ENCODE assay signal across 13 cellular contexts in genomic region chr2:122531803-122532344, GRCh38.
DNase-seq lines count a peak whose midpoint lies in the region; ATAC-seq, FAIRE-seq and TF ChIP-seq lines count a peak whose summit lies in the region.
"Had no signal": no experiment of that assay in that cellular context is flagged by ENCODE, and none has a peak within 500 bp of the region (broad histone marks: within the 10 kb centered on the region; RNA-seq: fewer than 3 reads in every experiment).

No MANE protein-coding gene starts in this region.

- 26% methylated on average over 8 of the region's 8 CpGs; no CpG with 5 or more reads in 1 of the 2 experiments for WGBS in H1 (ENCODE audit: extremely low coverage in 1 of 2, insufficient coverage in 1 of 2, insufficient read length in 1 of 2, insufficient replicate concordance in 2 of 2, low coverage in 1 of 2, low lambda C conversion rate in 2 of 2, missing lambda C conversion rate in 1 of 2), 2 experiments
- WGBS in psoas muscle, 3 donors: 53 to 65% (median 63%) methylated on average over 8 of the region's 8 CpGs

- no peak overlapping the region for H4K5ac ChIP-seq in H1 (ENCODE audit: insufficient read length, low read depth, low read length)

- H4K20me1 ChIP-seq in Loucy (ENCODE audit: insufficient read depth, low read length, poor library complexity, severe bottlenecking) (no peaks in the 10 kb centered on the region), H1 (replicated peaks in 1 of 2; ENCODE audit: control insufficient read depth in 1 of 2, insufficient read depth in 2 of 2, low read length in 2 of 2) (no peaks in the 10 kb centered on the region)

- H2BK20ac ChIP-seq in H1 (ENCODE audit: low read length): 0 out of 2 replicates have a peak overlapping the region, but pooled peaks have one; percentile 28

- H3K9ac ChIP-seq in Loucy (ENCODE audit: low read depth, low read length, poor library complexity, severe bottlenecking) (no peak overlapping the region), H1 (replicated peaks in 1 of 4; ENCODE audit: extremely low read depth in 1 of 4, low read depth in 3 of 4, low read length in 3 of 4) (no peak overlapping the region)
- H3K9ac ChIP-seq: parathyroid adenoma had no signal

- no peak overlapping the region for H3K14ac ChIP-seq in H1 (ENCODE audit: insufficient read length)

- no peak for TF ChIP-seq POLR2A in H1 (IDR thresholded peaks at IDR 0.05; ENCODE audit: control extremely low read depth in 1 of 2, low read depth in 2 of 2, low read length in 2 of 2)

- H3K36me3 ChIP-seq in Loucy (ENCODE audit: insufficient read depth, low read length) (no peaks in the 10 kb centered on the region), H1 (ENCODE audit: control insufficient read depth in 2 of 4, insufficient read depth in 4 of 4, low read length in 3 of 4) (no peaks in the 10 kb centered on the region), psoas muscle (ENCODE audit: insufficient read depth in 1 of 2, low read depth in 1 of 2) (no peaks in the 10 kb centered on the region)
- H3K36me3 ChIP-seq: left ventricle myocardium inferior, SJSA1 had no signal

- no peak overlapping the region for H3K4ac ChIP-seq in H1 (replicated peaks; ENCODE audit: insufficient read length, low read depth, low read length)

- H3K79me1 ChIP-seq in H1 (ENCODE audit: low read depth, low read length): no peaks in the 10 kb centered on the region

- no peak overlapping the region for H2AK5ac ChIP-seq in H1 (ENCODE audit: low read depth, low read length)

- H2BK120ac ChIP-seq in H1 (replicated peaks; ENCODE audit: low read depth, low read length): no peak overlapping the region

- no peak overlapping the region for H4K8ac ChIP-seq in H1 (ENCODE audit: extremely low read depth, insufficient read depth, low read length)

- H3F3A ChIP-seq in Loucy (ENCODE audit: low read depth): no peaks in the 10 kb centered on the region

- H2BK12ac ChIP-seq in H1 (ENCODE audit: low read depth, low read length): no peak overlapping the region

- TF ChIP-seq CTCF in Loucy (conservative IDR thresholded peaks at IDR 0.05; ENCODE audit: low read length) (peak; percentile 48), H1 (IDR thresholded peaks at IDR 0.05; ENCODE audit: control extremely low read depth in 1 of 3, insufficient read depth in 1 of 3, low read depth in 1 of 3, low read length in 3 of 3) (peak; percentile 88 to 100 (median 99)), psoas muscle (IDR thresholded peaks at IDR 0.05) (peak; percentile 4)

- H2AFZ ChIP-seq in Loucy (ENCODE audit: low read length) (no peak overlapping the region), H1 (ENCODE audit: low read length) (peak overlapping the region; percentile 30; the same call in 1 of the 2 replicates)
- H2AFZ ChIP-seq: parathyroid adenoma had no signal

- H3K9me2 ChIP-seq in Loucy (replicated peaks; ENCODE audit: low read depth, low read length): no peaks in the 10 kb centered on the region

- ATAC-seq in psoas muscle: no peak
- ATAC-seq in HG03097 (IDR thresholded peaks at IDR 0.05; ENCODE audit: low FRiP score, unreplicated experiment): no peak

- no peak overlapping the region for H3K56ac ChIP-seq in H1 (replicated peaks; ENCODE audit: insufficient read length, low read depth, low read length)

- no peak overlapping the region for H3K23ac ChIP-seq in H1 (ENCODE audit: insufficient read length)

- H3K4me1 ChIP-seq in Loucy (ENCODE audit: insufficient read depth, low read length, poor library complexity, severe bottlenecking) (no peaks in the 10 kb centered on the region), H1 (replicated peaks in 1 of 4; ENCODE audit: control insufficient read depth in 3 of 4, insufficient read depth in 4 of 4, low read length in 3 of 4) (peaks cover 0 to 5% (median 0%) of the 10 kb centered on the region in 4 experiments; a peak in 4 of 7 replicates), psoas muscle (no peaks in the 10 kb centered on the region)
- H3K4me1 ChIP-seq: left ventricle myocardium inferior, parathyroid adenoma, SJSA1 had no signal

- no peak overlapping the region for H2BK15ac ChIP-seq in H1 (ENCODE audit: low read length)

- POLR2A ChIA-PET in H1 (lab: Charles Lee; ENCODE audit: partially characterized antibody): no interaction called here

- CTCF ChIA-PET in H1 (lab: Charles Lee; ENCODE audit: partially characterized antibody): interaction anchor here (0.6 to 2.8 kb wide), 39 partner anchors 9 to 957 kb away, joined by 3 to 38 read pairs (median 3); no protein-coding TSS in a partner anchor

- intact Hi-C loops in psoas muscle (cut with DNase I): no loop called here

- H3K18ac ChIP-seq in H1 (ENCODE audit: extremely low read depth, low read length): no peak overlapping the region

- no peak overlapping the region for H4K91ac ChIP-seq in H1 (replicated peaks; ENCODE audit: insufficient read length, low read length)

- H3K4me3 ChIP-seq in Loucy (ENCODE audit: low read length, poor library complexity, severe bottlenecking) (no peak overlapping the region), H1 (ENCODE audit: extremely low read depth in 1 of 4, insufficient read depth in 2 of 4, low read depth in 3 of 4, low read length in 4 of 4) (no peak overlapping the region), psoas muscle (no peak overlapping the region)
- H3K4me3 ChIP-seq: left ventricle myocardium inferior, SJSA1 had no signal

- H3K79me2 ChIP-seq in Loucy (ENCODE audit: insufficient read depth, low read length) (no peaks in the 10 kb centered on the region), H1 (ENCODE audit: control insufficient read depth in 1 of 2, insufficient read depth in 2 of 2, low read length in 2 of 2) (no peaks in the 10 kb centered on the region)
- H3K79me2 ChIP-seq: parathyroid adenoma had no signal

- TF ChIP-seq EP300 in H1 (IDR thresholded peaks at IDR 0.05; ENCODE audit: borderline replicate concordance in 1 of 2, low read depth in 2 of 2, low read length in 2 of 2): no peak

- H3K27ac ChIP-seq in H1 (ENCODE audit: low read depth, low read length) (no peak overlapping the region), psoas muscle (no peak overlapping the region)
- H3K27ac ChIP-seq: left ventricle myocardium inferior, parathyroid adenoma, SJSA1 had no signal

- no peaks in the 10 kb centered on the region for H3K9me3 ChIP-seq in Loucy (ENCODE audit: insufficient read depth, low read depth, low read length)
- no peaks in the 10 kb centered on the region for H3K9me3 ChIP-seq in H1 (ENCODE audit: insufficient read depth in 2 of 2, low read depth in 1 of 2, low read length in 1 of 2)
- no peaks in the 10 kb centered on the region for H3K9me3 ChIP-seq in psoas muscle
- H3K9me3 ChIP-seq: left ventricle myocardium inferior, SJSA1 had no signal

- peak; percentile 31 for DNase-seq in DMS53 (lab: John Stamatoyannopoulos, UW)
- DNase-seq in DMS53 treated with DMSO at 0.1 percent for 48 hours (lab: John Stamatoyannopoulos, UW; ENCODE audit: unreplicated experiment): no peak
- DNase-seq in H1 (ENCODE audit: low read depth in 1 of 2, low spot score in 2 of 2): peak; percentile 53 to 98
- peak in 1 of 2 donors; percentile 35 for DNase-seq in psoas muscle
- no peak for DNase-seq in activated gamma-delta T cell treated with Interleukin-2 at 50 U/mL for 16 hours
- no peak for DNase-seq in T1000 (lab: John Stamatoyannopoulos, UW)
- DNase-seq: 8988T; activated CD4-positive, alpha-beta T cell treated with anti-CD3 and anti-CD28 coated beads for 48 hours; left ventricle myocardium inferior had no signal

- peak; percentile 70 for FAIRE-seq in H1 (lab: Jason Lieb, UNC)

- H2BK5ac ChIP-seq in H1 (ENCODE audit: low read depth, low read length): no peak overlapping the region

- H3K23me2 ChIP-seq in H1 (ENCODE audit: low read depth, low read length): no peaks in the 10 kb centered on the region

- TF ChIP-seq RAD21 in H1 (IDR thresholded peaks at IDR 0.05 in 1 of 2, conservative IDR thresholded peaks at IDR 0.05 in 1 of 2; ENCODE audit: low read depth in 2 of 2, low read length in 2 of 2): peak; percentile 94

- H3K27me3 ChIP-seq in Loucy (ENCODE audit: insufficient read depth, low read length, poor library complexity, severe bottlenecking): no peaks in the 10 kb centered on the region
- H3K27me3 ChIP-seq in H1 (replicated peaks in 1 of 4; ENCODE audit: control insufficient read depth in 3 of 4, extremely low read depth in 1 of 4, insufficient read depth in 3 of 4, low read length in 3 of 4): no peaks in the 10 kb centered on the region
- H3K27me3 ChIP-seq in psoas muscle (ENCODE audit: insufficient read depth in 3 of 3, low read length in 2 of 3): no peaks in the 10 kb centered on the region
- H3K27me3 ChIP-seq: SJSA1 had no signal

- H3K4me2 ChIP-seq in Loucy (ENCODE audit: low read depth, low read length, poor library complexity, severe bottlenecking): no peak overlapping the region
- no peak overlapping the region for H3K4me2 ChIP-seq in H1 (ENCODE audit: insufficient read depth in 1 of 2, low read depth in 2 of 2, low read length in 2 of 2)

TF ChIP-seq in H1, 55 proteins besides CTCF, POLR2A, EP300 and RAD21:
- TF ChIP-seq SUZ12 (IDR thresholded peaks at IDR 0.05; ENCODE audit: low read length) (no peak), SP4 (IDR thresholded peaks at IDR 0.05; ENCODE audit: low read length) (no peak), TEAD4 (IDR thresholded peaks at IDR 0.05; ENCODE audit: low read depth, low read length) (peak; percentile 61), MAX (IDR thresholded peaks at IDR 0.05) (peak; percentile 79)

Comparison
In these comparisons a context has a peak if more than half of its experiments do, and no peak if none do; other contexts are left out.
1. DNase-seq: peak in DMS53 (single experiment) and H1 (2 of 2); none in DMS53 treated with DMSO at 0.1 percent for 48 hours (single experiment), activated gamma-delta T cell treated with Interleukin-2 at 50 U/mL for 16 hours (single experiment) and T1000 (single experiment).
2. CTCF ChIP-seq: peak in every context shown above with its lines; median percentile 99 in H1; 48 in Loucy; 4 in psoas muscle.